14 cellular contexts compared by ENCODE assay signal in the genomic region with DNA sequence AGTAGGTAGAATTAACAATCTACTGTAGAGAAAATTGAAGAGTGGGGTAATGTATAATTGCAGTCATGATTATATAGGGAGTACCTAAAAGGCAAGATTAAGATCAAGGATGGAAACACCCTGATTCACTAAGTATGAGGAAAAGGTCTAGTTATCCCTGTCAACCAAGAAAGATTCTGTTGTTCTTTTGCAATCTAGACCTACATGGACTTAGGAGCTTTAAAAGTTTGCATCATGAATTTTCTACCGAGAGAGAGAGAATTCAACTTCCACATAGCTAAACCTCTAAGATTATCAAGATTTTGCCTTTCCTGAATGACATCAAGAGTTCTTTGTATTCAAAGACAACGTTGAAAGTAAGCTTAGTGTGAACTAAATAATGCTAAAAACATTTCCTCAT.
DNase-seq lines count a peak whose midpoint lies in the region; ATAC-seq and FAIRE-seq lines count a peak whose summit lies in the region.
"Had no signal": no experiment of that assay in that cellular context is flagged by ENCODE, and none has a peak within 500 bp of the region (broad histone marks: within the 10 kb centered on the region; RNA-seq: fewer than 3 reads in every experiment).

No MANE protein-coding gene starts in this region.

- ATAC-seq in T-helper 17 cell, result peak; percentile 29
- ATAC-seq in activated CD4-positive, alpha-beta T cell treated with anti-CD3 and anti-CD28 coated beads for 36 hours, result no peak
- ATAC-seq in HG03354 (IDR thresholded peaks at IDR 0.05; ENCODE audit: poor library complexity, severe bottlenecking, unreplicated experiment), result no peak

- peaks cover 33% of the 10 kb centered on the region for H3K4me1 Mint-ChIP-seq in T-helper 17 cell
- H3K4me1 Mint-ChIP-seq in activated CD4-positive, alpha-beta T cell treated with anti-CD3 and anti-CD28 coated beads for 36 hours, result peaks cover 25% of the 10 kb centered on the region

- CTCF ChIA-PET in activated CD4-positive, alpha-beta T cell treated with anti-CD3 and anti-CD28 coated beads for 36 hours (lab: Charles Lee), result interaction anchor here (0.8 to 2.8 kb wide), 5 partner anchors 12 to 206 kb away, joined by 3 to 20 read pairs (median 4); no protein-coding TSS in a partner anchor

- no peaks in the 10 kb centered on the region for H3K9me3 ChIP-seq in T-helper 17 cell (ENCODE audit: control insufficient read depth, low read length, poor library complexity, severe bottlenecking)
- H3K9me3 ChIP-seq: stomach had no signal

- intact Hi-C loops in activated CD4-positive, alpha-beta T cell treated with anti-CD3 and anti-CD28 coated beads for 36 hours (cut with DNase I, micrococcal nuclease), result no loop called here

- H3K4me3 Mint-ChIP-seq in T-helper 17 cell, result no peak overlapping the region
- no peak overlapping the region for H3K4me3 Mint-ChIP-seq in activated CD4-positive, alpha-beta T cell treated with anti-CD3 and anti-CD28 coated beads for 36 hours

- POLR2A ChIA-PET in activated CD4-positive, alpha-beta T cell treated with anti-CD3 and anti-CD28 coated beads for 36 hours (lab: Charles Lee), result interaction anchor here (0.6 to 1.1 kb wide), 2 partner anchors 10 to 474 kb away, joined by 3 read pairs; no protein-coding TSS in a partner anchor

- peaks cover 5% of the 10 kb centered on the region for H3K36me3 Mint-ChIP-seq in T-helper 17 cell (ENCODE audit: low read depth)
- peaks cover 27% of the 10 kb centered on the region for H3K36me3 Mint-ChIP-seq in activated CD4-positive, alpha-beta T cell treated with anti-CD3 and anti-CD28 coated beads for 36 hours (ENCODE audit: low read depth)

- peak; percentile 28 for DNase-seq in A172 (ENCODE audit: low spot score)
- peak; percentile 11 for DNase-seq in EL
- no peak for DNase-seq in T-helper 17 cell
- no peak for DNase-seq in NCI-H2196 (lab: John Stamatoyannopoulos, UW; ENCODE audit: unreplicated experiment)
- no peak for DNase-seq in activated CD4-positive, alpha-beta T cell treated with anti-CD3 and anti-CD28 coated beads for 36 hours
- no peak for DNase-seq in stimulated activated CD4-positive, alpha-beta T cell treated with anti-CD3 and anti-CD28 coated beads, Interleukin-1b, Interleukin-23, amount 100 ng/mL, for 48 hours
- DNase-seq: activated naive CD4-positive, alpha-beta T cell treated with anti-CD3 and anti-CD28 coated beads, Interleukin-2, amount 50 U/mL, for 16 hours; Karpas-422; kidney glomerular epithelial cell; NCI-H1436 treated with DMSO at 0.1 percent for 48 hours; stimulated activated CD4-positive, alpha-beta T cell treated with anti-CD3 and anti-CD28 coated beads, Interleukin-12 subunit alpha, Interleukin-12 subunit beta, amount 100 ng/mL, for 4 hours; stomach had no signal

- peak; percentile 45 for FAIRE-seq in islet of Langerhans (lab: Jason Lieb, UNC)

- H3K27me3 Mint-ChIP-seq in T-helper 17 cell, result no peaks in the 10 kb centered on the region
- no peaks in the 10 kb centered on the region for H3K27me3 Mint-ChIP-seq in activated CD4-positive, alpha-beta T cell treated with anti-CD3 and anti-CD28 coated beads for 36 hours

- H3K27ac Mint-ChIP-seq in T-helper 17 cell, result peak overlapping the region; percentile 75
- H3K27ac Mint-ChIP-seq in activated CD4-positive, alpha-beta T cell treated with anti-CD3 and anti-CD28 coated beads for 36 hours, result no peak overlapping the region

- H3K9me3 Mint-ChIP-seq in activated CD4-positive, alpha-beta T cell treated with anti-CD3 and anti-CD28 coated beads for 36 hours (ENCODE audit: low read depth), result no peaks in the 10 kb centered on the region

Comparison
In these comparisons a context has a peak if more than half of its experiments do, and no peak if none do; other contexts are left out.
1. DNase-seq: peak in A172 (single experiment) and EL (single experiment); none in T-helper 17 cell (0 of 3), NCI-H2196 (single experiment), activated CD4-positive, alpha-beta T cell treated with anti-CD3 and anti-CD28 coated beads for 36 hours (single experiment) and stimulated activated CD4-positive, alpha-beta T cell treated with anti-CD3 and anti-CD28 coated beads, Interleukin-1b, Interleukin-23, amount 100 ng/mL, for 48 hours (single experiment).